Comparison of ENCODE assay signal across 31 cellular contexts in genomic region chr12:104448031-104448430, GRCh38. TPM values are rescaled to one million over a fixed set of nuclear protein-coding genes. Genes with fewer than 3 reads are reported as not detected.
DNase-seq lines count a peak whose midpoint lies in the region; ATAC-seq lines count a peak whose summit lies in the region.
"Had no signal": no experiment of that assay in that cellular context is flagged by ENCODE, and none has a peak within 500 bp of the region (broad histone marks: within the 10 kb centered on the region; RNA-seq: fewer than 3 reads in every experiment).

No MANE protein-coding gene starts in this region.

- no peak for ATAC-seq in T-helper 17 cell
- ATAC-seq: A549; CD8-positive, alpha-beta T cell had no signal

- H3K4ac ChIP-seq in trophoblast cell (ENCODE audit: low read depth, low read length): no peak overlapping the region

- no peaks in the 10 kb centered on the region for H3K36me3 ChIP-seq in trophoblast cell (ENCODE audit: control insufficient read depth in 1 of 2, insufficient read depth in 2 of 2, low read length in 2 of 2)
- H3K36me3 ChIP-seq: BE2C, BLaER1 had no signal

- H3K18ac ChIP-seq in trophoblast cell (ENCODE audit: low read length): no peak overlapping the region

- no peak overlapping the region for H2AK5ac ChIP-seq in trophoblast cell (ENCODE audit: low read length)

- H3K14ac ChIP-seq in trophoblast cell (ENCODE audit: low read length): no peak overlapping the region

- H3K27ac ChIP-seq in trophoblast cell (ENCODE audit: low read depth, low read length): no peak overlapping the region
- H3K27ac ChIP-seq: 22Rv1; A549; BLaER1; BLaER1 treated with 17β-estradiol and CSF1 and Interleukin-3, amounts not matched to agents 10 nM and 100 nM; C4-2B had no signal

- H3K27me3 Mint-ChIP-seq in T-helper 17 cell: no peaks in the 10 kb centered on the region
- H3K27me3 Mint-ChIP-seq: CD4-positive, alpha-beta memory T cell; CD4-positive, alpha-beta T cell; CD4-positive, CD25-positive, alpha-beta regulatory T cell had no signal

- H3K79me2 ChIP-seq in trophoblast cell (ENCODE audit: control insufficient read depth, insufficient read depth, low read length, poor library complexity): no peaks in the 10 kb centered on the region

- no CpG with 5 or more reads among the region's 5 CpGs for WGBS in trophoblast cell (ENCODE audit: extremely low coverage, insufficient coverage, insufficient read length)

- H3K9ac ChIP-seq in trophoblast cell (ENCODE audit: low read length): no peak overlapping the region
- H3K9ac ChIP-seq: BLaER1; BLaER1 treated with 17β-estradiol and CSF1 and Interleukin-3, amounts not matched to agents 10 nM and 100 nM had no signal

- no peaks in the 10 kb centered on the region for H3K79me1 ChIP-seq in trophoblast cell (ENCODE audit: low read length)

- peak overlapping the region; percentile 65 for H3K27ac Mint-ChIP-seq in T-helper 17 cell
- H3K27ac Mint-ChIP-seq: B cell; CD4-positive, alpha-beta T cell; CD4-positive, CD25-positive, alpha-beta regulatory T cell; CD8-positive, alpha-beta T cell had no signal

- H4K8ac ChIP-seq in trophoblast cell (ENCODE audit: low read depth, low read length): no peak overlapping the region

- no peak overlapping the region for H2BK12ac ChIP-seq in trophoblast cell (ENCODE audit: low read length)

- no peak overlapping the region for H3K23ac ChIP-seq in trophoblast cell (ENCODE audit: low read length)

- no peaks in the 10 kb centered on the region for H3K36me3 Mint-ChIP-seq in T-helper 17 cell (ENCODE audit: low read depth)
- H3K36me3 Mint-ChIP-seq: CD14-positive monocyte; CD4-positive, alpha-beta memory T cell; CD4-positive, CD25-positive, alpha-beta regulatory T cell; CD8-positive, alpha-beta memory T cell; CD8-positive, alpha-beta T cell had no signal

- no peak for DNase-seq in T-helper 17 cell
- DNase-seq in trophoblast cell: peak; percentile 75 to 95
- DNase-seq in NCI-H1694 (lab: John Stamatoyannopoulos, UW): no peak
- no peak for DNase-seq in central memory CD4-positive, alpha-beta T cell
- DNase-seq: 8988T; ACHN; AML-193; BE2C; C1 segment of cervical spinal cord; Caco-2; Calu3; CD4-positive, alpha-beta memory T cell; CD4-positive, alpha-beta T cell; CD4-positive, CD25-positive, alpha-beta regulatory T cell; CD8-positive, alpha-beta memory T cell; CD8-positive, alpha-beta T cell; COR-L47; DMS 273 treated with DMSO at 0.1 percent for 48 hours; DMS153; DMS53; DMS79; DMS79 treated with DMSO at 0.1 percent for 48 hours; DND-41; EL had no signal

- H3K4me2 ChIP-seq in trophoblast cell (ENCODE audit: low read length): no peak overlapping the region
- H3K4me2 ChIP-seq: A549; BLaER1; BLaER1 treated with 17β-estradiol and CSF1 and Interleukin-3, amounts not matched to agents 10 nM and 100 nM had no signal

- H3K9me3 ChIP-seq in T-helper 17 cell (ENCODE audit: control insufficient read depth, low read length, poor library complexity, severe bottlenecking) (no peaks in the 10 kb centered on the region), trophoblast cell (ENCODE audit: insufficient read depth, low read depth, low read length) (no peaks in the 10 kb centered on the region)
- H3K9me3 ChIP-seq: A549, Caco-2 had no signal

- H4K12ac ChIP-seq in trophoblast cell (ENCODE audit: low read depth, low read length): no peak overlapping the region

- no peak overlapping the region for H2BK5ac ChIP-seq in trophoblast cell (ENCODE audit: low read depth, low read length, poor library complexity)

- H3K27me3 ChIP-seq in trophoblast cell (ENCODE audit: insufficient read depth, low read length): no peaks in the 10 kb centered on the region
- H3K27me3 ChIP-seq: BE2C; BLaER1; BLaER1 treated with 17β-estradiol and CSF1 and Interleukin-3, amounts not matched to agents 10 nM and 100 nM had no signal

- no peak overlapping the region for H2BK120ac ChIP-seq in trophoblast cell (ENCODE audit: insufficient read depth, low read length, poor library complexity)

- no peak overlapping the region for H3K4me3 ChIP-seq in trophoblast cell (ENCODE audit: low read depth, low read length)
- H3K4me3 ChIP-seq: A549; BLaER1; BLaER1 treated with 17β-estradiol and CSF1 and Interleukin-3, amounts not matched to agents 10 nM and 100 nM had no signal

- no peaks in the 10 kb centered on the region for H3K4me1 Mint-ChIP-seq in T-helper 17 cell
- H3K4me1 Mint-ChIP-seq: CD8-positive, alpha-beta memory T cell had no signal

- H4K91ac ChIP-seq in trophoblast cell (ENCODE audit: low read depth, low read length): no peak overlapping the region

- H3K4me1 ChIP-seq in trophoblast cell (ENCODE audit: control insufficient read depth in 1 of 2, insufficient read depth in 2 of 2, low read length in 2 of 2): no peaks in the 10 kb centered on the region
- H3K4me1 ChIP-seq: A549, BE2C, Caco-2 had no signal

- H2AFZ ChIP-seq in trophoblast cell (ENCODE audit: insufficient read depth, low read length, poor library complexity): no peak overlapping the region

- H3K4me3 Mint-ChIP-seq in T-helper 17 cell: no peak overlapping the region
- H3K4me3 Mint-ChIP-seq: B cell; CD14-positive monocyte; CD4-positive, alpha-beta memory T cell; CD4-positive, alpha-beta T cell; CD4-positive, CD25-positive, alpha-beta regulatory T cell; CD8-positive, alpha-beta memory T cell; CD8-positive, alpha-beta T cell had no signal

RNA-seq across cellular contexts. Expression of gene CHST11, which starts 8.7 kb away (rescaled TPM):
- 10 to 100 TPM; 76.6 to 78.3 TPM for total RNA-seq in T-helper 17 cell
- 22.6 and 22.9 TPM in 2 replicates for polyA plus RNA-seq in trophoblast cell (2013)

Comparison
In these comparisons a context has a peak if more than half of its experiments do, and no peak if none do; other contexts are left out.
1. DNase-seq: peak in trophoblast cell (2 of 2); none in T-helper 17 cell (0 of 3), NCI-H1694 (single experiment) and central memory CD4-positive, alpha-beta T cell (single experiment).